8 cellular contexts compared by ENCODE assay signal in the genomic region with DNA sequence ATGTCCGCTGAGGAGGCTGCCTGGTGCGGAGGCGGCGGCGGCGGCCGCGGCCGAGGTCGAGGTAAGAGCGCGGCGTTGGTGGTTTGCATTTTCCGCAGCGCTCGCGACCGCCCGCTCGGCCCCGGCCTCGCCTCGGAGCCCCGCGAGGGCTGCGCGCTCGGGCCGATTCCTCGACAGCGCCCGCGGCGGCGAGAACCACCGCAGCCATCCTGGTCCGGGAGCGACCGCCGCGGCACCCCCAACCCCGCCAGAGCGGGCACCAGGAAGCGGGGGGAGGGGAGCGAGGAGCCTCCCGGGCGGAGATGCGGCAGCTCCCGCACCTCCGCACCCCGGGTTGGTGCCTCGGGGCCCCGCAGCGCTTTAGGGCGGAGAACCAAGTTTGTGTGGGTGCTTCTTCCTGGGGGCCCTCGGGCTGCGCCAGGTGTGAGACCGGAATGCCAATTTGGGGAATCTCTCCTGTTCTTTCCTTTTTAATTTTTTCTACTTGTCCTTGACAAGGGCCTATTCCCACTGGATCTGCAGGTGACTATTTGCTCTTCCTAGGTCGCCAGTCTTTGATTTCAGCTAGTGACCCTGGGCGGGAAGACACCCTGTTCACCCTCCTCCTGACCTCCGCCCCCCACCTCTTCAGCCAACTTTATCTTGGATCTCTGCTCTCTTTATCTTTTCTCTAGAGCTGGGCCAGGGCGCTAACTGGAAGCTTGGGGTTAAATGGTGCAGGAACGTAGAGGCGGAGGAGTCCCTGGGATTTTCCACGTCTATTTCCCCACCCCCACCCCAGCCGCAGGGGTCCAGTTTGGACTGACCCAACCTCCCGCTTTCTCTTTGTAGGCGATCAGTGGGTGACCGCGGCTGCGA. TPM values are rescaled to one million over a fixed set of nuclear protein-coding genes. Genes with fewer than 3 reads are reported as not detected.
DNase-seq lines count a peak whose midpoint lies in the region; ATAC-seq lines count a peak whose summit lies in the region.

A gene with protein sequence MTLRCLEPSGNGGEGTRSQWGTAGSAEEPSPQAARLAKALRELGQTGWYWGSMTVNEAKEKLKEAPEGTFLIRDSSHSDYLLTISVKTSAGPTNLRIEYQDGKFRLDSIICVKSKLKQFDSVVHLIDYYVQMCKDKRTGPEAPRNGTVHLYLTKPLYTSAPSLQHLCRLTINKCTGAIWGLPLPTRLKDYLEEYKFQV (plus strand): TSS at position 822 of the 858 bp plus-strand sequence. CDS start 223 bp downstream, outside the sequence.

- peak within 1 kb of the TSS; percentile 80 for H3K4me3 ChIP-seq in urinary bladder (ENCODE audit: low read depth, low read length)

- no peaks in the 10 kb centered on the region for H3K9me3 Mint-ChIP-seq in natural killer cell treated with Interleukin-12 subunit alpha and Interleukin-12 subunit beta and Interleukin-15 and Interleukin-18, amount 100 ng/mL, for 72 hours

- H3K4me1 Mint-ChIP-seq in natural killer cell treated with Interleukin-12 subunit alpha and Interleukin-12 subunit beta and Interleukin-15 and Interleukin-18, amount 100 ng/mL, for 72 hours (ENCODE audit: low read depth in 2 of 2): peaks cover 28 to 34% of the 10 kb centered on the region in 2 donors

- H3K27me3 Mint-ChIP-seq in natural killer cell treated with Interleukin-12 subunit alpha and Interleukin-12 subunit beta and Interleukin-15 and Interleukin-18, amount 100 ng/mL, for 72 hours: peaks cover 0 to 7% of the 10 kb centered on the region in 2 donors

- DNase-seq in NCI-H345 (lab: John Stamatoyannopoulos, UW) (peak; percentile 58), NCI-H345 treated with DMSO at 0.1 percent for 48 hours (lab: John Stamatoyannopoulos, UW; ENCODE audit: unreplicated experiment) (no peak), NCI-H146 treated with DMSO at 0.1 percent for 48 hours (lab: John Stamatoyannopoulos, UW; ENCODE audit: unreplicated experiment) (peak; percentile 47), fibroblast of gingiva (ENCODE audit: low read depth) (peak; percentile 23)
- peak in 2 of 3 experiments; percentile 6 to 23 for DNase-seq in activated CD8-positive, alpha-beta memory T cell treated with anti-CD3 and anti-CD28 coated beads for 48 hours (ENCODE audit: low read depth in 2 of 3, low spot score in 2 of 3)
- peak; percentile 60 for DNase-seq in natural killer cell treated with Interleukin-12 subunit alpha and Interleukin-12 subunit beta and Interleukin-15 and Interleukin-18, amount 100 ng/mL, for 72 hours (ENCODE audit: low spot score)

- H3K4me3 Mint-ChIP-seq in natural killer cell treated with Interleukin-12 subunit alpha and Interleukin-12 subunit beta and Interleukin-15 and Interleukin-18, amount 100 ng/mL, for 72 hours: peak within 1 kb of the TSS; percentile 96

- no peaks in the 10 kb centered on the region for H3K4me1 ChIP-seq in urinary bladder (ENCODE audit: insufficient read depth)

- peak in 1 of 2 donors; percentile 3 for ATAC-seq in natural killer cell treated with Interleukin-12 subunit alpha and Interleukin-12 subunit beta and Interleukin-15 and Interleukin-18, amount 100 ng/mL, for 72 hours
- ATAC-seq in GM18858 (IDR thresholded peaks at IDR 0.05; ENCODE audit: unreplicated experiment): no peak

- H3K36me3 ChIP-seq in urinary bladder (ENCODE audit: insufficient read depth): no peaks in the 10 kb centered on the region

- H3K36me3 Mint-ChIP-seq in natural killer cell treated with Interleukin-12 subunit alpha and Interleukin-12 subunit beta and Interleukin-15 and Interleukin-18, amount 100 ng/mL, for 72 hours: peaks cover 6% of the 10 kb centered on the region

- H3K27ac ChIP-seq in urinary bladder (ENCODE audit: low read depth): peak within 1 kb of the TSS; percentile 90

- under 1% methylated on average over 71 of the region's 71 CpGs for WGBS in urinary bladder

- peak within 1 kb of the TSS; percentile 80 to 87 for H3K27ac Mint-ChIP-seq in natural killer cell treated with Interleukin-12 subunit alpha and Interleukin-12 subunit beta and Interleukin-15 and Interleukin-18, amount 100 ng/mL, for 72 hours

RNA-seq across cellular contexts. Expression of the gene that starts here (rescaled TPM):
- 10 to 100 TPM; 14.1 to 19.2 TPM for total RNA-seq in natural killer cell treated with Interleukin-12 subunit alpha and Interleukin-12 subunit beta and Interleukin-15 and Interleukin-18, amount 100 ng/mL, for 72 hours
- 57.7 TPM for total RNA-seq in urinary bladder
- polyA plus RNA-seq in urinary bladder: 67.9 TPM
